ENCODE assay signal across 8 cellular contexts in the genomic region with DNA sequence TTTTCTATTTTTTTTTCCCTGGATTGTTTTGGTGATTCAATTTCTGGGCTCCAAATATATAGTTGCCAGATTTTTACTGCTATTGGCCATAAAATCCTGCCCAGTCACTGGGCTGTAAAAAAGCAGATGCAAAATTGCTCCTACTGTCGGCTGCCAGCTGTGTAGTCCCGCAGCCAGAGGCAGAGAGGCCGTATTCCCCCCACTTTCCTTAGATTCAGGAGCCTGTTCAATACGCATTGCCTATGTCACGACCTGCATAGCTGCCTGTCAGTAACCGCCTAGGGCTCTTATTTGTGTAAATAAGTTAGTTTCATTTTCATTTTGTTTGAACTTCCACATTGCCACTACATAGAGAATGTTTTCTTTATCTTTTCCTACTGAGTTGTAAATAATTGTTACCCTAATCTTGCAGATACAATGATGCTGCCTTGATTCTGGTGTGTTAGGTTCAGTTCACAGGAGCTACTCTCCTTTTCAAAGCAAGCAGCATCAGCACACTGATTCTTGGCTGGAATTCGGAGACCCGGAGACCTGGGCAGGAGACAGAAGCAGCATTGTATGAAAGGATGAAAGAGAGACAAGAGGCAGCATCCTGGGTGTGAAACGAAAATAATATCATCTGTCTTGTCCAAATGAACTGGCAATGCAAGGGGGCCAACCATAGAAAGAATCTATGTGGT. TPM values are rescaled to one million over a fixed set of nuclear protein-coding genes. Genes with fewer than 3 reads are reported as not detected.
A peak's percentile ranks its signal among the peaks of the same experiment; 100 is the strongest.
DNase-seq lines count a peak whose midpoint lies in the region; ATAC-seq, FAIRE-seq and TF ChIP-seq lines count a peak whose summit lies in the region.

No MANE protein-coding gene starts in this region.

- POLR2A ChIA-PET in BJ (lab: Charles Lee) = interaction anchor here (0.6 kb wide), 1 partner anchor 330 kb away, joined by 5 read pairs; no protein-coding TSS in a partner anchor

- H3K27me3 ChIP-seq in BJ (ENCODE audit: control insufficient read depth, insufficient read depth, low read length) = no peaks in the 10 kb centered on the region
- H3K27me3 ChIP-seq in fibroblast of lung (ENCODE audit: control insufficient read depth, insufficient read depth, low read length) = no peaks in the 10 kb centered on the region

- H3K4me3 Mint-ChIP-seq in osteocyte (ENCODE audit: unreplicated experiment) = peak overlapping the region; percentile 61

- H3K9ac ChIP-seq in fibroblast of lung (ENCODE audit: insufficient read depth, low read length) = no peak overlapping the region

- no peaks in the 10 kb centered on the region for H3K27me3 Mint-ChIP-seq in osteocyte (ENCODE audit: unreplicated experiment)

- H3K4me3 ChIP-seq in BJ (ENCODE audit: low read depth, low read length) (peak overlapping the region; percentile 29), fibroblast of lung (replicated peaks in 1 of 4; ENCODE audit: control extremely low read depth in 1 of 4, insufficient read depth in 1 of 4, low read depth in 3 of 4, low read length in 4 of 4) (peak overlapping the region; percentile 40 to 62 (median 43))

- H3K9me3 ChIP-seq in fibroblast of lung (ENCODE audit: control insufficient read depth, insufficient read depth, low read depth, low read length) = no peaks in the 10 kb centered on the region

- TF ChIP-seq CTCF in BJ (IDR thresholded peaks at IDR 0.05; ENCODE audit: insufficient read depth, low read depth, low read length) (no peak), fibroblast of lung (conservative IDR thresholded peaks at IDR 0.05 in 1 of 2, IDR thresholded peaks at IDR 0.05 in 1 of 2; ENCODE audit: low read depth in 1 of 2, low read length in 2 of 2) (peak in 1 of 2 donors; percentile 3), osteocyte (IDR thresholded peaks at IDR 0.05) (no peak), D721Med (IDR thresholded peaks at IDR 0.05; ENCODE audit: insufficient read depth, missing control alignments) (no peak)

- H3K4me2 ChIP-seq in fibroblast of lung (ENCODE audit: extremely low read depth, insufficient read depth, low read length) = peak overlapping the region; percentile 99

- FAIRE-seq in D721Med (lab: Jason Lieb, UNC) = no peak

- H3K79me2 ChIP-seq in fibroblast of lung (ENCODE audit: control insufficient read depth, insufficient read depth, low read length) = no peaks in the 10 kb centered on the region

- H3K36me3 ChIP-seq in BJ (ENCODE audit: control insufficient read depth, insufficient read depth, low read length) (no peaks in the 10 kb centered on the region), fibroblast of lung (ENCODE audit: control insufficient read depth, insufficient read depth, low read length) (no peaks in the 10 kb centered on the region)

- H3K27ac ChIP-seq in fibroblast of lung (ENCODE audit: insufficient read depth, low read length) = no peak overlapping the region

- no peaks in the 10 kb centered on the region for H4K20me1 ChIP-seq in fibroblast of lung (ENCODE audit: control insufficient read depth, extremely low read depth, insufficient read depth, low read length)

- peaks cover 12% of the 10 kb centered on the region for H3K9me3 Mint-ChIP-seq in osteocyte (ENCODE audit: unreplicated experiment)

- peak overlapping the region; percentile 39 for H2AFZ ChIP-seq in fibroblast of lung (ENCODE audit: low read length)

- DNase-seq in BJ (ENCODE audit: low read depth) (no peak), SW480 (ENCODE audit: low spot score) (peak; percentile 62), fibroblast of lung (ENCODE audit: low read depth in 2 of 2) (peak; percentile 48 to 60), osteocyte (ENCODE audit: extremely low spot score, unreplicated experiment) (no peak), NCI-H446 (lab: John Stamatoyannopoulos, UW) (no peak), D721Med (ENCODE audit: insufficient read length, low spot score) (no peak)

- peak; percentile 75 for ATAC-seq in GM18907 (IDR thresholded peaks at IDR 0.05; ENCODE audit: unreplicated experiment)
- ATAC-seq in HG03175 (IDR thresholded peaks at IDR 0.05; ENCODE audit: unreplicated experiment) = peak; percentile 68

- peak overlapping the region; percentile 0 for H3K27ac Mint-ChIP-seq in osteocyte (ENCODE audit: unreplicated experiment)

- peaks cover 16% of the 10 kb centered on the region for H3K4me1 Mint-ChIP-seq in osteocyte (ENCODE audit: unreplicated experiment)

- H3K36me3 Mint-ChIP-seq in osteocyte (ENCODE audit: unreplicated experiment) = no peaks in the 10 kb centered on the region

- CTCF ChIA-PET in BJ (lab: Yijun Ruan, JAX) = interaction anchor here (0.5 to 1.2 kb wide), 3 partner anchors 74 to 141 kb away, joined by 3 to 4 read pairs (median 4); no protein-coding TSS in a partner anchor

- H3K4me1 ChIP-seq in fibroblast of lung (ENCODE audit: control insufficient read depth, extremely low read depth, insufficient read depth, low read length) = no peaks in the 10 kb centered on the region

RNA-seq across cellular contexts. Expression of a gene that starts 46.0 kb away (rescaled TPM):
- polyA plus RNA-seq in BJ (2011; rRNA removed) = 6.8 and 11.6 TPM in 2 replicates
- 6.1 and 11.4 TPM in 2 replicates for polyA minus RNA-seq in BJ (2011; rRNA and poly(A)+ RNA removed)
- 19.5 and 20.0 TPM in 2 replicates for total RNA-seq in fibroblast of lung
- 6.8 and 9.7 TPM in 2 replicates for polyA plus RNA-seq in fibroblast of lung
- 6.2 and 7.6 TPM in 2 replicates for polyA plus RNA-seq in fibroblast of lung (2012)
- 3.1 and 12.2 TPM in 2 replicates for polyA minus RNA-seq in fibroblast of lung (ENCODE audit: low replicate concordance)
- 15.7 and 16.1 TPM in 2 replicates for total RNA-seq in osteocyte

Comparison
In these comparisons a context has a peak if more than half of its experiments do, and no peak if none do; other contexts are left out.
1. DNase-seq: peak in SW480 (single experiment) and fibroblast of lung (2 of 2); none in BJ (single experiment), osteocyte (single experiment), NCI-H446 (0 of 2) and D721Med (single experiment).